Comparison of ENCODE assay signal across 8 cellular contexts in the genomic region with DNA sequence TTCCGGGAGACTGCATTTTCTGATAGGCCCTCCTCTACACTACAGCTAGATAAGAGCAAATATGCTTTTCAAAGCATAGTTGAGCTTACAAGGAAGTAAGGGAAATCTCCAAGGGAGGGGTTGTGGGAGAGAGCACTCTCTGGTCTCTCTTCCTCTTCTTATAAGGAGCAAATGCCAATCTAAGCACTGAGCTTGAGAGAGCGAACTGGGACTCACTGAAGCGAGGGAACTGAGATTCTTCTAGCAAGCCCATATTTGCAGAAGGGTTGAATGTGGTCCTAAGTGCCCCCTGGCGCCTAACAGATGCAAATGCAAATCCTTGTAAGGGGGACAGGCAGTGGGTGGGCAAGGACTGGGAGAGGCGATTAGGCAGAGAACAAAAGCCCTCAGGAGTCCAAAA.
DNase-seq lines count a peak whose midpoint lies in the region; ATAC-seq, FAIRE-seq and TF ChIP-seq lines count a peak whose summit lies in the region.

No MANE protein-coding gene starts in this region.

- H3K4me1 Mint-ChIP-seq in activated CD4-positive, alpha-beta T cell treated with anti-CD3 and anti-CD28 coated beads for 36 hours = no peaks in the 10 kb centered on the region

- H3K9me3 ChIP-seq in HCT116 (ENCODE audit: control insufficient read depth in 1 of 2, insufficient read depth in 1 of 2, low read depth in 1 of 2, low read length in 2 of 2) (no peaks in the 10 kb centered on the region), K562 (replicated peaks; ENCODE audit: control insufficient read depth, insufficient read depth, low read depth, low read length) (no peaks in the 10 kb centered on the region), right lobe of liver (no peaks in the 10 kb centered on the region)

- peaks cover 24% of the 10 kb centered on the region for H3K27me3 Mint-ChIP-seq in activated CD4-positive, alpha-beta T cell treated with anti-CD3 and anti-CD28 coated beads for 36 hours

- no peak overlapping the region for H3K4me3 Mint-ChIP-seq in activated CD4-positive, alpha-beta T cell treated with anti-CD3 and anti-CD28 coated beads for 36 hours

- H3K4me1 ChIP-seq in HCT116 (ENCODE audit: control insufficient read depth in 1 of 2, insufficient read depth in 2 of 2, low read length in 2 of 2) (no peaks in the 10 kb centered on the region), K562 (replicated peaks in 1 of 2; ENCODE audit: control insufficient read depth in 2 of 2, insufficient read depth in 2 of 2, low read length in 2 of 2) (no peaks in the 10 kb centered on the region), right lobe of liver (no peaks in the 10 kb centered on the region)

- no peak for TF ChIP-seq EP300 in K562 (IDR thresholded peaks at IDR 0.05; ENCODE audit: low read length)

- H3K27ac ChIP-seq in HCT116 (ENCODE audit: low read depth, low read length) (no peak overlapping the region), K562 (ENCODE audit: extremely low read depth, low read depth, low read length) (no peak overlapping the region), right lobe of liver (no peak overlapping the region)

- no peaks in the 10 kb centered on the region for H3K9me2 ChIP-seq in HCT116 (ENCODE audit: insufficient read depth)

- BruUV-seq in HCT116 (replicated peaks; lab: Mats Ljungman, UMichigan) (no TSS peak), K562 (replicated peaks; lab: Mats Ljungman, UMichigan) (no TSS peak)

- H2AFZ ChIP-seq in HCT116 (ENCODE audit: low read depth, low read length, poor library complexity, severe bottlenecking) = no peak overlapping the region
- H2AFZ ChIP-seq in K562 (ENCODE audit: low read depth, low read length) = no peak overlapping the region

- in situ Hi-C loops in K562 (cut with MboI) = no loop called here

- peak; percentile 44 for DNase-seq in activated CD4-positive, alpha-beta T cell treated with anti-CD3 and anti-CD28 coated beads for 36 hours
- DNase-seq in activated CD4-positive, alpha-beta T cell treated with anti-CD3 and anti-CD28 coated beads for 1 hour = no peak
- DNase-seq in HCT116 (ENCODE audit: low read depth, low spot score) (peak; percentile 15), NAMALWA (ENCODE audit: low spot score) (peak; percentile 50), K562 (ENCODE audit: extremely low read depth in 1 of 4, low spot score in 3 of 4) (peak; percentile 16 to 34 (median 20)), right lobe of liver (no peak), NCI-H2107 (lab: John Stamatoyannopoulos, UW) (no peak)
- DNase-seq in activated effector memory CD4-positive, alpha-beta T cell treated with Interleukin-2 at 50 U/mL for 16 hours = no peak

- WGBS in K562 (ENCODE audit: insufficient coverage, low coverage, missing lambda C conversion rate) = 0% methylated on average over 5 of the region's 5 CpGs
- 21% methylated on average over 4 of the region's 5 CpGs for WGBS in right lobe of liver (ENCODE audit: insufficient coverage, low coverage, low lambda C conversion rate, missing lambda C conversion rate)

- RAD21 ChIA-PET in HCT116 (lab: Charles Lee; ENCODE audit: low non-redundant PET in 1 of 2, low total read pairs in 2 of 2, uncharacterized antibody in 2 of 2, unreplicated experiment in 2 of 2) = no interaction called here

- no peaks in the 10 kb centered on the region for H3K36me3 Mint-ChIP-seq in activated CD4-positive, alpha-beta T cell treated with anti-CD3 and anti-CD28 coated beads for 36 hours (ENCODE audit: low read depth)

- TF ChIP-seq RAD21 in HCT116 (IDR thresholded peaks at IDR 0.05; ENCODE audit: low read depth) (peak; percentile 47), K562 (CRISPR knock-in tag; conservative IDR thresholded peaks at IDR 0.05 in 1 of 2, IDR thresholded peaks at IDR 0.05 in 1 of 2) (peak in 1 of 2 experiments; percentile 27; a peak in 1 of 4 replicates)

- POLR2A ChIA-PET in activated CD4-positive, alpha-beta T cell treated with anti-CD3 and anti-CD28 coated beads for 36 hours (lab: Charles Lee) = no interaction called here
- POLR2A ChIA-PET in HCT116 (lab: Charles Lee) (no interaction called here), K562 (lab: Yijun Ruan, JAX) (no interaction called here)

- H3K36me3 ChIP-seq in HCT116 (ENCODE audit: control insufficient read depth in 1 of 2, insufficient read depth in 2 of 2, low read length in 2 of 2) (no peaks in the 10 kb centered on the region), K562 (ENCODE audit: control insufficient read depth, insufficient read depth, low read length) (no peaks in the 10 kb centered on the region), right lobe of liver (no peaks in the 10 kb centered on the region)

- TF ChIP-seq CTCF in HCT116 (IDR thresholded peaks at IDR 0.05 in 2 of 3, conservative IDR thresholded peaks at IDR 0.05 in 1 of 3; ENCODE audit: borderline replicate concordance in 1 of 3, insufficient read depth in 1 of 3, low read depth in 2 of 3, low read length in 2 of 3) = peak in 2 of 3 experiments; percentile 73 to 76; a peak in 4 of 6 replicates
- TF ChIP-seq CTCF in K562 (IDR thresholded peaks at IDR 0.05 in 2 of 3, conservative IDR thresholded peaks at IDR 0.05 in 1 of 3; ENCODE audit: insufficient read depth in 2 of 3, low read depth in 1 of 3, low read length in 3 of 3) = peak; percentile 42 to 58 (median 54); a peak in 4 of 6 replicates
- peak in 3 of 4 donors; percentile 21 to 32 (median 23) for TF ChIP-seq CTCF in right lobe of liver (IDR thresholded peaks at IDR 0.05)

- H4K20me1 ChIP-seq in HCT116 (ENCODE audit: insufficient read depth) (no peaks in the 10 kb centered on the region), K562 (replicated peaks; ENCODE audit: control insufficient read depth, insufficient read depth, low read length) (no peaks in the 10 kb centered on the region)

- intact Hi-C loops in activated CD4-positive, alpha-beta T cell treated with anti-CD3 and anti-CD28 coated beads for 36 hours (cut with DNase I, micrococcal nuclease) = loop anchor here in 1 of 2 experiments (2.0 kb wide), 1 partner anchor 819 kb away; no protein-coding TSS in a partner anchor
- intact Hi-C loops in HCT116 (cut with micrococcal nuclease) (loop anchor here (2.0 to 5.0 kb wide), 3 partner anchors 1451 to 1875 kb away; no protein-coding TSS in a partner anchor), K562 (cut with micrococcal nuclease) (no loop called here), right lobe of liver (cut with DNase I) (no loop called here)

- H3K4me2 ChIP-seq in HCT116 (ENCODE audit: low read length) (no peak overlapping the region), K562 (ENCODE audit: insufficient read depth, low read length) (no peak overlapping the region)

- H3K79me2 ChIP-seq in HCT116 (ENCODE audit: insufficient read depth, low read length) (no peaks in the 10 kb centered on the region), K562 (ENCODE audit: control insufficient read depth, insufficient read depth, low read length) (no peaks in the 10 kb centered on the region)

- H3K4me3 ChIP-seq in HCT116 (replicated peaks in 1 of 2; ENCODE audit: low read depth in 1 of 2, low read length in 2 of 2) = no peak overlapping the region
- H3K4me3 ChIP-seq in K562 = no peak overlapping the region
- H3K4me3 ChIP-seq in right lobe of liver = no peak overlapping the region

- no peak for ATAC-seq in activated CD4-positive, alpha-beta T cell treated with anti-CD3 and anti-CD28 coated beads for 36 hours
- ATAC-seq in HCT116 = peak; percentile 83
- ATAC-seq in K562 = peak; percentile 65; the same call in 1 of the 3 replicates
- ATAC-seq in right lobe of liver = peak; percentile 58 to 87 (median 74)

- H3K9me1 ChIP-seq in K562 (ENCODE audit: control insufficient read depth, insufficient read depth, low read length) = no peaks in the 10 kb centered on the region

- H3K9ac ChIP-seq in HCT116 (ENCODE audit: low read length) = no peak overlapping the region
- H3K9ac ChIP-seq in K562 (ENCODE audit: insufficient read depth in 1 of 2, low read depth in 2 of 2, low read length in 2 of 2) = no peak overlapping the region

- CTCF ChIA-PET in activated CD4-positive, alpha-beta T cell treated with anti-CD3 and anti-CD28 coated beads for 36 hours (lab: Charles Lee) = interaction anchor here (0.7 to 1.2 kb wide), 3 partner anchors 10 to 1490 kb away, joined by 3 to 4 read pairs (median 3); no protein-coding TSS in a partner anchor
- CTCF ChIA-PET in HCT116 (lab: Charles Lee) (interaction anchor here (1.3 kb wide), 1 partner anchor 1473 kb away, joined by 4 read pairs; no protein-coding TSS in a partner anchor), K562 (lab: Yijun Ruan, JAX; ENCODE audit: low intra/inter-chr PET ratio) (interaction anchor here (0.6 kb wide), 1 partner anchor 377 kb away, joined by 3 read pairs; no protein-coding TSS in a partner anchor)

- no peak overlapping the region for H3K27ac Mint-ChIP-seq in activated CD4-positive, alpha-beta T cell treated with anti-CD3 and anti-CD28 coated beads for 36 hours

- FAIRE-seq in K562 (lab: Jason Lieb, UNC) = no peak

- peaks cover 3% of the 10 kb centered on the region for H3K9me3 Mint-ChIP-seq in activated CD4-positive, alpha-beta T cell treated with anti-CD3 and anti-CD28 coated beads for 36 hours (ENCODE audit: low read depth)

- H3K27me3 ChIP-seq in HCT116 (ENCODE audit: insufficient read depth, low read length) (0 out of 2 replicates have a peak, but pooled peaks cover 8% of the 10 kb centered on the region), K562 (ENCODE audit: control insufficient read depth in 2 of 2, insufficient read depth in 2 of 2, low read length in 2 of 2) (no peaks in the 10 kb centered on the region), right lobe of liver (no peaks in the 10 kb centered on the region)

- TF ChIP-seq POLR2A in HCT116 (IDR thresholded peaks at IDR 0.05; ENCODE audit: borderline replicate concordance, extremely low read depth, insufficient read depth, insufficient read length) (no peak), K562 (conservative IDR thresholded peaks at IDR 0.05) (no peak), right lobe of liver (IDR thresholded peaks at IDR 0.05) (no peak)

TF ChIP-seq in HCT116, 20 proteins besides CTCF, POLR2A, EP300 and RAD21 (continues in another document):
- TF ChIP-seq EZH2phosphoT487 (IDR thresholded peaks at IDR 0.05; ENCODE audit: borderline replicate concordance) = no peak
- TF ChIP-seq SP1 (IDR thresholded peaks at IDR 0.05; ENCODE audit: low read depth) = no peak
- no peak for TF ChIP-seq ZNF274 (IDR thresholded peaks at IDR 0.05; ENCODE audit: low read depth, low read length)

TF ChIP-seq in K562, 482 proteins besides CTCF, POLR2A, EP300 and RAD21 (continues in another document):
- TF ChIP-seq KLF6 (CRISPR knock-in tag; IDR thresholded peaks at IDR 0.05; ENCODE audit: borderline replicate concordance) (no peak), STAT5B (CRISPR knock-in tag; IDR thresholded peaks at IDR 0.05) (no peak), SAP30 (IDR thresholded peaks at IDR 0.05; ENCODE audit: borderline replicate concordance, insufficient read depth, low read depth, low read length, poor library complexity, severe bottlenecking) (no peak), KLF13 (tag; IDR thresholded peaks at IDR 0.05; ENCODE audit: borderline replicate concordance, low read depth) (no peak), L3MBTL2 (IDR thresholded peaks at IDR 0.05) (no peak), SIX5 (IDR thresholded peaks at IDR 0.05; ENCODE audit: borderline replicate concordance in 1 of 2, insufficient read depth in 1 of 2, low read depth in 1 of 2, low read length in 2 of 2) (no peak), GABPB1 (CRISPR knock-in tag; IDR thresholded peaks at IDR 0.05) (no peak), CHCHD3 (CRISPR knock-in tag; IDR thresholded peaks at IDR 0.05) (no peak)

Comparison
In these comparisons a context has a peak if more than half of its experiments do, and no peak if none do; other contexts are left out.
1. DNase-seq: peak in activated CD4-positive, alpha-beta T cell treated with anti-CD3 and anti-CD28 coated beads for 36 hours (single experiment), HCT116 (single experiment), NAMALWA (single experiment) and K562 (4 of 4); none in activated CD4-positive, alpha-beta T cell treated with anti-CD3 and anti-CD28 coated beads for 1 hour (single experiment), right lobe of liver (0 of 3), activated effector memory CD4-positive, alpha-beta T cell treated with Interleukin-2 at 50 U/mL for 16 hours (single experiment) and NCI-H2107 (single experiment).
2. CTCF ChIP-seq: peak in every context shown above with its lines; median percentile 74 in HCT116; 54 in K562; 23 in right lobe of liver.